Comparison of ENCODE assay signal across 12 cellular contexts in genomic region chr10:60430017-60430416, GRCh38. TPM values are rescaled to one million over a fixed set of nuclear protein-coding genes. Genes with fewer than 3 reads are reported as not detected.
DNase-seq lines count a peak whose midpoint lies in the region; ATAC-seq and TF ChIP-seq lines count a peak whose summit lies in the region.
"Had no signal": no experiment of that assay in that cellular context is flagged by ENCODE, and none has a peak within 500 bp of the region (broad histone marks: within the 10 kb centered on the region; RNA-seq: fewer than 3 reads in every experiment).

No MANE protein-coding gene starts in this region.

- no peak for TF ChIP-seq CTCF in HFFc6 (IDR thresholded peaks at IDR 0.05)
- no peak for TF ChIP-seq CTCF in astrocyte of the cerebellum (IDR thresholded peaks at IDR 0.05; ENCODE audit: low read depth, low read length, missing control alignments)
- no peak for TF ChIP-seq CTCF in cardiac muscle cell (IDR thresholded peaks at IDR 0.05; ENCODE audit: low read depth, low read length)
- TF ChIP-seq CTCF in GM13976 (IDR thresholded peaks at IDR 0.05; ENCODE audit: borderline replicate concordance, control extremely low read depth, extremely low read depth, insufficient read depth, missing control alignments), result no peak

- no peaks in the 10 kb centered on the region for H3K27me3 ChIP-seq in cardiac muscle cell

- H3K4me1 ChIP-seq in cardiac muscle cell (ENCODE audit: low read depth), result peaks cover 34% of the 10 kb centered on the region

- in situ Hi-C loops in astrocyte of the cerebellum (cut with HindIII; ENCODE audit: low sequenced_read_pairs) (loop anchor here (25.0 kb wide), 3 partner anchors 207 to 318 kb away; no protein-coding TSS in a partner anchor), GM13976 (cut with MboI; ENCODE audit: low sequenced_read_pairs, unreplicated experiment) (loop anchor here (10.0 to 25.0 kb wide), 2 partner anchors 195 to 318 kb away; no protein-coding TSS in a partner anchor)

- peak overlapping the region; percentile 78 for H3K27ac ChIP-seq in cardiac muscle cell
- H3K27ac ChIP-seq: KMS-11 had no signal

- H3K36me3 ChIP-seq in cardiac muscle cell, result no peaks in the 10 kb centered on the region

- peak overlapping the region; percentile 11; the same call in 1 of the 2 replicates for H3K4me3 Mint-ChIP-seq in HFFc6
- H3K4me3 Mint-ChIP-seq in stimulated activated naive B cell treated with anti-CD40 and anti-IgM and Interleukin-4, amounts not matched to agents 10 μg/mL and 1 μg/mL and 100 μg/mL, for 72 hours, result no peak overlapping the region
- no peak overlapping the region for H3K4me3 Mint-ChIP-seq in activated naive CD8-positive, alpha-beta T cell treated with anti-CD3 and anti-CD28 coated beads, Interleukin-2, amount 50 U/mL, for 24 hours
- H3K4me3 Mint-ChIP-seq: effector memory CD8-positive, alpha-beta T cell had no signal

- peaks cover 82% of the 10 kb centered on the region for H3K4me1 Mint-ChIP-seq in HFFc6 (ENCODE audit: low read depth)
- H3K4me1 Mint-ChIP-seq in stimulated activated naive B cell treated with anti-CD40 and anti-IgM and Interleukin-4, amounts not matched to agents 10 μg/mL and 1 μg/mL and 100 μg/mL, for 72 hours, result peaks cover 10 to 32% of the 10 kb centered on the region in 2 donors
- no peaks in the 10 kb centered on the region for H3K4me1 Mint-ChIP-seq in activated naive CD8-positive, alpha-beta T cell treated with anti-CD3 and anti-CD28 coated beads, Interleukin-2, amount 50 U/mL, for 24 hours

- no peaks in the 10 kb centered on the region for H3K9me3 ChIP-seq in cardiac muscle cell (ENCODE audit: low read depth)

- DNase-seq in HFFc6 (peak; percentile 73), astrocyte of the cerebellum (ENCODE audit: low read depth) (peak; percentile 86), cardiac muscle cell (ENCODE audit: low read depth in 1 of 2, low spot score in 1 of 2) (peak in 1 of 2 donors; percentile 77), GM13976 (ENCODE audit: low spot score) (no peak)
- DNase-seq in stimulated activated naive B cell treated with anti-CD40 and anti-IgM and Interleukin-4, amounts not matched to agents 10 μg/mL and 1 μg/mL and 100 μg/mL, for 72 hours, result no peak
- DNase-seq in activated naive CD4-positive, alpha-beta T cell treated with anti-CD3 and anti-CD28 coated beads, Interleukin-2, amount 50 U/mL, for 72 hours (ENCODE audit: low spot score in 2 of 2), result no peak
- DNase-seq in activated naive CD8-positive, alpha-beta T cell treated with anti-CD3 and anti-CD28 coated beads, Interleukin-2, amount 50 U/mL, for 24 hours, result no peak
- DNase-seq: activated gamma-delta T cell treated with Interleukin-2 at 50 U/mL for 16 hours; DMS79; effector memory CD8-positive, alpha-beta T cell; occipital lobe had no signal

- H3K27me3 Mint-ChIP-seq in HFFc6 (ENCODE audit: insufficient read depth), result no peaks in the 10 kb centered on the region; the same call in 1 of the 2 replicates
- H3K27me3 Mint-ChIP-seq in stimulated activated naive B cell treated with anti-CD40 and anti-IgM and Interleukin-4, amounts not matched to agents 10 μg/mL and 1 μg/mL and 100 μg/mL, for 72 hours, result no peaks in the 10 kb centered on the region
- H3K27me3 Mint-ChIP-seq in activated naive CD8-positive, alpha-beta T cell treated with anti-CD3 and anti-CD28 coated beads, Interleukin-2, amount 50 U/mL, for 24 hours, result no peaks in the 10 kb centered on the region
- H3K27me3 Mint-ChIP-seq: effector memory CD8-positive, alpha-beta T cell had no signal

- H3K4me3 ChIP-seq in astrocyte of the cerebellum (ENCODE audit: low read depth, low read length) (no peak overlapping the region), cardiac muscle cell (no peak overlapping the region)

- no peaks in the 10 kb centered on the region for H3K9me3 Mint-ChIP-seq in HFFc6
- no peaks in the 10 kb centered on the region for H3K9me3 Mint-ChIP-seq in stimulated activated naive B cell treated with anti-CD40 and anti-IgM and Interleukin-4, amounts not matched to agents 10 μg/mL and 1 μg/mL and 100 μg/mL, for 72 hours
- no peaks in the 10 kb centered on the region for H3K9me3 Mint-ChIP-seq in activated naive CD4-positive, alpha-beta T cell treated with anti-CD3 and anti-CD28 coated beads, Interleukin-2, amount 50 U/mL, for 72 hours
- H3K9me3 Mint-ChIP-seq in activated naive CD8-positive, alpha-beta T cell treated with anti-CD3 and anti-CD28 coated beads, Interleukin-2, amount 50 U/mL, for 24 hours, result no peaks in the 10 kb centered on the region
- H3K9me3 Mint-ChIP-seq: effector memory CD8-positive, alpha-beta T cell had no signal

- no peaks in the 10 kb centered on the region; the same call in 1 of the 2 replicates for H3K36me3 Mint-ChIP-seq in HFFc6 (ENCODE audit: low read depth)
- H3K36me3 Mint-ChIP-seq in stimulated activated naive B cell treated with anti-CD40 and anti-IgM and Interleukin-4, amounts not matched to agents 10 μg/mL and 1 μg/mL and 100 μg/mL, for 72 hours, result no peaks in the 10 kb centered on the region
- no peaks in the 10 kb centered on the region for H3K36me3 Mint-ChIP-seq in activated naive CD4-positive, alpha-beta T cell treated with anti-CD3 and anti-CD28 coated beads, Interleukin-2, amount 50 U/mL, for 72 hours
- no peaks in the 10 kb centered on the region for H3K36me3 Mint-ChIP-seq in activated naive CD8-positive, alpha-beta T cell treated with anti-CD3 and anti-CD28 coated beads, Interleukin-2, amount 50 U/mL, for 24 hours (ENCODE audit: low read depth)

- peak overlapping the region; percentile 22; the same call in 1 of the 2 replicates for H3K27ac Mint-ChIP-seq in HFFc6
- H3K27ac Mint-ChIP-seq in stimulated activated naive B cell treated with anti-CD40 and anti-IgM and Interleukin-4, amounts not matched to agents 10 μg/mL and 1 μg/mL and 100 μg/mL, for 72 hours, result peak overlapping the region; percentile 4
- H3K27ac Mint-ChIP-seq in activated naive CD4-positive, alpha-beta T cell treated with anti-CD3 and anti-CD28 coated beads, Interleukin-2, amount 50 U/mL, for 72 hours, result no peak overlapping the region
- no peak overlapping the region for H3K27ac Mint-ChIP-seq in activated naive CD8-positive, alpha-beta T cell treated with anti-CD3 and anti-CD28 coated beads, Interleukin-2, amount 50 U/mL, for 24 hours
- H3K27ac Mint-ChIP-seq: effector memory CD8-positive, alpha-beta T cell had no signal

- peak in 1 of 2 donors; percentile 31 for ATAC-seq in stimulated activated naive B cell treated with anti-CD40 and anti-IgM and Interleukin-4, amounts not matched to agents 10 μg/mL and 1 μg/mL and 100 μg/mL, for 72 hours (replicated peaks)
- no peak for ATAC-seq in activated naive CD4-positive, alpha-beta T cell treated with anti-CD3 and anti-CD28 coated beads, Interleukin-2, amount 50 U/mL, for 72 hours
- ATAC-seq in activated naive CD8-positive, alpha-beta T cell treated with anti-CD3 and anti-CD28 coated beads, Interleukin-2, amount 50 U/mL, for 24 hours, result no peak
- ATAC-seq: effector memory CD8-positive, alpha-beta T cell had no signal

RNA-seq across cellular contexts. Expression of gene ANK3, which starts 40.3 kb away (rescaled TPM):
- total RNA-seq in HFFc6 (2021; fragmentation: NEBNext Ultra II Directional; extraction: Animal tissue kit (Norgen Biotek cat#: 25700)), result not detected
- total RNA-seq in cardiac muscle cell, result 50.0 and 95.8 TPM in 2 replicates
- 44.9 and 65.2 TPM in 2 replicates for polyA plus RNA-seq in cardiac muscle cell
- 10 to 100 TPM; 50.5 to 53.7 TPM for total RNA-seq in activated naive CD4-positive, alpha-beta T cell treated with anti-CD3 and anti-CD28 coated beads, Interleukin-2, amount 50 U/mL, for 72 hours

Comparison
In these comparisons a context has a peak if more than half of its experiments do, and no peak if none do; other contexts are left out.
1. DNase-seq: peak in HFFc6 (single experiment) and astrocyte of the cerebellum (single experiment); none in stimulated activated naive B cell treated with anti-CD40 and anti-IgM and Interleukin-4, amounts not matched to agents 10 μg/mL and 1 μg/mL and 100 μg/mL, for 72 hours (single experiment), activated naive CD4-positive, alpha-beta T cell treated with anti-CD3 and anti-CD28 coated beads, Interleukin-2, amount 50 U/mL, for 72 hours (0 of 2), activated naive CD8-positive, alpha-beta T cell treated with anti-CD3 and anti-CD28 coated beads, Interleukin-2, amount 50 U/mL, for 24 hours (single experiment) and GM13976 (single experiment).
2. H3K27ac Mint-ChIP-seq: peak in HFFc6 (single experiment) and stimulated activated naive B cell treated with anti-CD40 and anti-IgM and Interleukin-4, amounts not matched to agents 10 μg/mL and 1 μg/mL and 100 μg/mL, for 72 hours (single experiment); none in activated naive CD4-positive, alpha-beta T cell treated with anti-CD3 and anti-CD28 coated beads, Interleukin-2, amount 50 U/mL, for 72 hours (0 of 2) and activated naive CD8-positive, alpha-beta T cell treated with anti-CD3 and anti-CD28 coated beads, Interleukin-2, amount 50 U/mL, for 24 hours (single experiment).
3. RNA of gene ANK3, which starts 40.3 kb away (total RNA-seq): 50.0 to 95.8 TPM in cardiac muscle cell and 50.5 to 53.7 TPM in activated naive CD4-positive, alpha-beta T cell treated with anti-CD3 and anti-CD28 coated beads, Interleukin-2, amount 50 U/mL, for 72 hours; not detected in HFFc6; every median in the first group is over 10 times any median in the second.